In genomic region chr2:7437122-7437521, GRCh38 we compare ENCODE assay signal across 21 cellular contexts.
A peak's percentile ranks its signal among the peaks of the same experiment; 100 is the strongest.
DNase-seq lines count a peak whose midpoint lies in the region; ATAC-seq and TF ChIP-seq lines count a peak whose summit lies in the region.
"Had no signal": no experiment of that assay in that cellular context is flagged by ENCODE, and none has a peak within 500 bp of the region (broad histone marks: within the 10 kb centered on the region; RNA-seq: fewer than 3 reads in every experiment).

No MANE protein-coding gene starts in this region.

- H3K4me1 ChIP-seq in osteoblast (ENCODE audit: insufficient read depth, low read length) = no peaks in the 10 kb centered on the region
- H3K4me1 ChIP-seq: uterus had no signal

- ATAC-seq in activated CD4-positive, alpha-beta T cell treated with anti-CD3 and anti-CD28 coated beads for 36 hours = peak; percentile 14
- ATAC-seq in activated naive CD4-positive, alpha-beta T cell treated with anti-CD3 and anti-CD28 coated beads, Interleukin-2, amount 50 U/mL, for 72 hours = peak in 1 of 2 donors; percentile 63
- peak; percentile 72 to 78 for ATAC-seq in natural killer cell treated with Interleukin-12 subunit alpha and Interleukin-12 subunit beta and Interleukin-15 and Interleukin-18, amount 100 ng/mL, for 72 hours
- ATAC-seq in HG03135 (IDR thresholded peaks at IDR 0.05; ENCODE audit: unreplicated experiment) = no peak

- H3K4me3 Mint-ChIP-seq in activated CD4-positive, alpha-beta T cell treated with anti-CD3 and anti-CD28 coated beads for 36 hours = no peak overlapping the region
- peak overlapping the region; percentile 88 for H3K4me3 Mint-ChIP-seq in natural killer cell treated with Interleukin-12 subunit alpha and Interleukin-12 subunit beta and Interleukin-15 and Interleukin-18, amount 100 ng/mL, for 72 hours
- H3K4me3 Mint-ChIP-seq: nephron had no signal

- no peaks in the 10 kb centered on the region for H3K27me3 ChIP-seq in osteoblast (ENCODE audit: insufficient read depth, low read length)
- H3K27me3 ChIP-seq: uterus had no signal

- intact Hi-C loops in activated CD4-positive, alpha-beta T cell treated with anti-CD3 and anti-CD28 coated beads for 36 hours (cut with DNase I, micrococcal nuclease) = loop anchor here (1.0 to 10.0 kb wide), 19 partner anchors 13 to 968 kb away; no protein-coding TSS in a partner anchor

- H3K36me3 Mint-ChIP-seq in activated CD4-positive, alpha-beta T cell treated with anti-CD3 and anti-CD28 coated beads for 36 hours (ENCODE audit: low read depth) = peaks cover 49% of the 10 kb centered on the region
- H3K36me3 Mint-ChIP-seq in activated naive CD4-positive, alpha-beta T cell treated with anti-CD3 and anti-CD28 coated beads, Interleukin-2, amount 50 U/mL, for 72 hours = peaks cover 49 to 80% of the 10 kb centered on the region in 2 donors
- H3K36me3 Mint-ChIP-seq in natural killer cell treated with Interleukin-12 subunit alpha and Interleukin-12 subunit beta and Interleukin-15 and Interleukin-18, amount 100 ng/mL, for 72 hours = peaks cover 39% of the 10 kb centered on the region

- H3K4me2 ChIP-seq in osteoblast (ENCODE audit: insufficient read depth, low read length) = no peak overlapping the region

- CTCF ChIA-PET in activated CD4-positive, alpha-beta T cell treated with anti-CD3 and anti-CD28 coated beads for 36 hours (lab: Charles Lee) = interaction anchor here (0.7 to 1.1 kb wide), 2 partner anchors 9 to 14 kb away, joined by 3 to 9 read pairs; no protein-coding TSS in a partner anchor

- H3K27ac ChIP-seq in osteoblast (ENCODE audit: low read depth, low read length) = no peak overlapping the region
- H3K27ac ChIP-seq: RWPE1, uterus had no signal

- no peaks in the 10 kb centered on the region for H4K20me1 ChIP-seq in osteoblast (ENCODE audit: insufficient read depth, low read length)

- H3K9me3 ChIP-seq in osteoblast (ENCODE audit: low read depth, low read length) = no peaks in the 10 kb centered on the region
- H3K9me3 ChIP-seq: uterus had no signal

- peaks cover 33% of the 10 kb centered on the region for H3K9me3 Mint-ChIP-seq in activated CD4-positive, alpha-beta T cell treated with anti-CD3 and anti-CD28 coated beads for 36 hours (ENCODE audit: low read depth)
- peaks cover 36 to 38% of the 10 kb centered on the region in 2 donors for H3K9me3 Mint-ChIP-seq in activated naive CD4-positive, alpha-beta T cell treated with anti-CD3 and anti-CD28 coated beads, Interleukin-2, amount 50 U/mL, for 72 hours
- peaks cover 10% of the 10 kb centered on the region for H3K9me3 Mint-ChIP-seq in natural killer cell treated with Interleukin-12 subunit alpha and Interleukin-12 subunit beta and Interleukin-15 and Interleukin-18, amount 100 ng/mL, for 72 hours

- H2AFZ ChIP-seq in osteoblast (ENCODE audit: low read length) = no peak overlapping the region

- H3K4me3 ChIP-seq in osteoblast (ENCODE audit: insufficient read depth, low read length) = no peak overlapping the region
- H3K4me3 ChIP-seq: skin epidermis, uterus had no signal

- POLR2A ChIA-PET in activated CD4-positive, alpha-beta T cell treated with anti-CD3 and anti-CD28 coated beads for 36 hours (lab: Charles Lee) = interaction anchor here (1.3 kb wide), 1 partner anchor 14 kb away, joined by 4 read pairs; no protein-coding TSS in a partner anchor

- H3K27ac Mint-ChIP-seq in activated CD4-positive, alpha-beta T cell treated with anti-CD3 and anti-CD28 coated beads for 36 hours = peak overlapping the region; percentile 91
- H3K27ac Mint-ChIP-seq in activated naive CD4-positive, alpha-beta T cell treated with anti-CD3 and anti-CD28 coated beads, Interleukin-2, amount 50 U/mL, for 72 hours = peak overlapping the region; percentile 22 to 89
- peak overlapping the region; percentile 98 for H3K27ac Mint-ChIP-seq in natural killer cell treated with Interleukin-12 subunit alpha and Interleukin-12 subunit beta and Interleukin-15 and Interleukin-18, amount 100 ng/mL, for 72 hours
- H3K27ac Mint-ChIP-seq: nephron had no signal

- DNase-seq in activated CD4-positive, alpha-beta T cell treated with anti-CD3 and anti-CD28 coated beads for 36 hours = no peak
- no peak for DNase-seq in activated CD4-positive, alpha-beta T cell treated with anti-CD3 and anti-CD28 coated beads for 1 hour
- DNase-seq in NCI-H446 treated with DMSO at 0.1 percent for 48 hours (lab: John Stamatoyannopoulos, UW) = peak; percentile 8
- DNase-seq in activated naive CD4-positive, alpha-beta T cell treated with anti-CD3 and anti-CD28 coated beads, Interleukin-2, amount 50 U/mL, for 72 hours (ENCODE audit: low spot score in 2 of 2) = no peak
- DNase-seq in natural killer cell treated with Interleukin-12 subunit alpha and Interleukin-12 subunit beta and Interleukin-15 and Interleukin-18, amount 100 ng/mL, for 72 hours (ENCODE audit: low spot score) = no peak
- no peak for DNase-seq in GM03348 (ENCODE audit: low spot score)
- no peak for DNase-seq in osteoblast (ENCODE audit: insufficient read length, low spot score, missing footprints)
- DNase-seq: activated CD4-positive, CD25-positive, alpha-beta regulatory T cell treated with anti-CD3 and anti-CD28 coated beads, Interleukin-2, amount 50 U/mL, for 72 hours; amniotic stem cell; erythroblast; HCEC 1CT; kidney glomerular epithelial cell; NCI-H146; NCI-H2227 treated with DMSO at 0.1 percent for 48 hours; stimulated activated CD4-positive, alpha-beta T cell treated with anti-CD3 and anti-CD28 coated beads, Interleukin-4, amount 100 ng/mL, for 1 hour; substantia nigra; uterus had no signal

- peaks cover 1% of the 10 kb centered on the region for H3K27me3 Mint-ChIP-seq in activated CD4-positive, alpha-beta T cell treated with anti-CD3 and anti-CD28 coated beads for 36 hours
- H3K27me3 Mint-ChIP-seq in natural killer cell treated with Interleukin-12 subunit alpha and Interleukin-12 subunit beta and Interleukin-15 and Interleukin-18, amount 100 ng/mL, for 72 hours = no peaks in the 10 kb centered on the region

- no peaks in the 10 kb centered on the region for H3K36me3 ChIP-seq in osteoblast (ENCODE audit: insufficient read depth, low read length)
- H3K36me3 ChIP-seq: uterus had no signal

- peaks cover 61% of the 10 kb centered on the region for H3K4me1 Mint-ChIP-seq in activated CD4-positive, alpha-beta T cell treated with anti-CD3 and anti-CD28 coated beads for 36 hours
- peaks cover 82 to 84% of the 10 kb centered on the region in 2 donors for H3K4me1 Mint-ChIP-seq in natural killer cell treated with Interleukin-12 subunit alpha and Interleukin-12 subunit beta and Interleukin-15 and Interleukin-18, amount 100 ng/mL, for 72 hours (ENCODE audit: low read depth in 2 of 2)
- H3K4me1 Mint-ChIP-seq: nephron had no signal

- TF ChIP-seq CTCF in osteoblast (IDR thresholded peaks at IDR 0.05; ENCODE audit: extremely low read depth, low read depth, low read length) = no peak

- H3K79me2 ChIP-seq in osteoblast (ENCODE audit: insufficient read depth, low read length) = no peaks in the 10 kb centered on the region
